ENCODE assay signal across 1 cellular context in genomic region chr14:23639048-23639890, GRCh38.
TF ChIP-seq lines count a peak whose summit lies in the region.

No MANE protein-coding gene starts in this region.

TF ChIP-seq in HepG2, 621 proteins besides CTCF, POLR2A, EP300 and RAD21 (continued from another document and continues in another):
- TF ChIP-seq TRAFD1 (CRISPR knock-in tag; IDR thresholded peaks at IDR 0.05; ENCODE audit: borderline replicate concordance) (no peak; the same call in 1 of the 2 replicates), RXRA (CRISPR knock-in tag; IDR thresholded peaks at IDR 0.05) (peak; percentile 90), ZSCAN29 (CRISPR knock-in tag; conservative IDR thresholded peaks at IDR 0.05) (peak; percentile 89), ATAD3A (CRISPR knock-in tag; IDR thresholded peaks at IDR 0.05) (peak; percentile 75), HDAC1 (CRISPR knock-in tag; IDR thresholded peaks at IDR 0.05) (no peak), ZFY (CRISPR knock-in tag; IDR thresholded peaks at IDR 0.05) (no peak), JARID2 (CRISPR knock-in tag; IDR thresholded peaks at IDR 0.05; ENCODE audit: insufficient replicate concordance) (peak; percentile 20), SALL1 (CRISPR knock-in tag; IDR thresholded peaks at IDR 0.05) (no peak), ZEB1 (IDR thresholded peaks at IDR 0.05; ENCODE audit: insufficient replicate concordance, low read depth) (no peak), PAX8 (CRISPR knock-in tag; IDR thresholded peaks at IDR 0.05; ENCODE audit: borderline replicate concordance) (peak; percentile 80; the same call in 1 of the 2 replicates), NKX3-1 (CRISPR knock-in tag; IDR thresholded peaks at IDR 0.05) (no peak), ZNF784 (CRISPR knock-in tag; IDR thresholded peaks at IDR 0.05; ENCODE audit: borderline replicate concordance) (peak; percentile 100), FOXJ3 (CRISPR knock-in tag; IDR thresholded peaks at IDR 0.05; ENCODE audit: borderline replicate concordance) (no peak), ZNF563 (CRISPR knock-in tag; IDR thresholded peaks at IDR 0.05) (no peak), ZNF264 (CRISPR knock-in tag; IDR thresholded peaks at IDR 0.05) (no peak), HNRNPH1 (optimal IDR thresholded peaks at IDR 0.05; ENCODE audit: low read depth, low read length) (peak; percentile 94), SRSF9 (IDR thresholded peaks at IDR 0.05; ENCODE audit: borderline replicate concordance, insufficient read depth, low read depth, low read length, poor library complexity, severe bottlenecking) (no peak), SNAI1 (CRISPR knock-in tag; IDR thresholded peaks at IDR 0.05; ENCODE audit: borderline replicate concordance) (no peak), CEBPG (CRISPR knock-in tag; IDR thresholded peaks at IDR 0.05) (peak; percentile 39; the same call in 1 of the 2 replicates), ZNF33A (CRISPR knock-in tag; IDR thresholded peaks at IDR 0.05; ENCODE audit: borderline replicate concordance) (no peak), HMGXB3 (CRISPR knock-in tag; IDR thresholded peaks at IDR 0.05; ENCODE audit: borderline replicate concordance) (peak; percentile 85), SP140L (CRISPR knock-in tag; IDR thresholded peaks at IDR 0.05; ENCODE audit: borderline replicate concordance) (no peak), ZNF124 (CRISPR knock-in tag; IDR thresholded peaks at IDR 0.05) (0 out of 2 replicates have a peak, but pooled peaks have one; percentile 49), MEIS1 (CRISPR knock-in tag; IDR thresholded peaks at IDR 0.05; ENCODE audit: borderline replicate concordance) (peak; percentile 89), HOXD1 (CRISPR knock-in tag; IDR thresholded peaks at IDR 0.05) (no peak), FOXP1 (IDR thresholded peaks at IDR 0.05) (no peak), FOXP1 (CRISPR knock-in tag; IDR thresholded peaks at IDR 0.05) (peak; percentile 36; the same call in 1 of the 2 replicates), KMT2A (CRISPR knock-in tag; IDR thresholded peaks at IDR 0.05) (peak; percentile 79), ZNF761 (CRISPR knock-in tag; conservative IDR thresholded peaks at IDR 0.05) (peak; percentile 59; the same call in 1 of the 2 replicates), KDM5A (IDR thresholded peaks at IDR 0.05; ENCODE audit: borderline replicate concordance, low read length) (no peak), GZF1 (CRISPR knock-in tag; IDR thresholded peaks at IDR 0.05) (peak; percentile 94)
- TF ChIP-seq, protein P1, sequence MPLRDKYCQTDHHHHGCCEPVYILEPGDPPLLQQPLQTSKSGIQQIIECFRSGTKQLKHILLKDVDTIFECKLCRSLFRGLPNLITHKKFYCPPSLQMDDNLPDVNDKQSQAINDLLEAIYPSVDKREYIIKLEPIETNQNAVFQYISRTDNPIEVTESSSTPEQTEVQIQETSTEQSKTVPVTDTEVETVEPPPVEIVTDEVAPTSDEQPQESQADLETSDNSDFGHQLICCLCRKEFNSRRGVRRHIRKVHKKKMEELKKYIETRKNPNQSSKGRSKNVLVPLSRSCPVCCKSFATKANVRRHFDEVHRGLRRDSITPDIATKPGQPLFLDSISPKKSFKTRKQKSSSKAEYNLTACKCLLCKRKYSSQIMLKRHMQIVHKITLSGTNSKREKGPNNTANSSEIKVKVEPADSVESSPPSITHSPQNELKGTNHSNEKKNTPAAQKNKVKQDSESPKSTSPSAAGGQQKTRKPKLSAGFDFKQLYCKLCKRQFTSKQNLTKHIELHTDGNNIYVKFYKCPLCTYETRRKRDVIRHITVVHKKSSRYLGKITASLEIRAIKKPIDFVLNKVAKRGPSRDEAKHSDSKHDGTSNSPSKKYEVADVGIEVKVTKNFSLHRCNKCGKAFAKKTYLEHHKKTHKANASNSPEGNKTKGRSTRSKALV (CRISPR knock-in tag; IDR thresholded peaks at IDR 0.05): no peak
- TF ChIP-seq, protein P2, sequence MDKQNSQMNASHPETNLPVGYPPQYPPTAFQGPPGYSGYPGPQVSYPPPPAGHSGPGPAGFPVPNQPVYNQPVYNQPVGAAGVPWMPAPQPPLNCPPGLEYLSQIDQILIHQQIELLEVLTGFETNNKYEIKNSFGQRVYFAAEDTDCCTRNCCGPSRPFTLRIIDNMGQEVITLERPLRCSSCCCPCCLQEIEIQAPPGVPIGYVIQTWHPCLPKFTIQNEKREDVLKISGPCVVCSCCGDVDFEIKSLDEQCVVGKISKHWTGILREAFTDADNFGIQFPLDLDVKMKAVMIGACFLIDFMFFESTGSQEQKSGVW (CRISPR knock-in tag; IDR thresholded peaks at IDR 0.05; ENCODE audit: borderline replicate concordance): no peak
- TF ChIP-seq, protein P3, sequence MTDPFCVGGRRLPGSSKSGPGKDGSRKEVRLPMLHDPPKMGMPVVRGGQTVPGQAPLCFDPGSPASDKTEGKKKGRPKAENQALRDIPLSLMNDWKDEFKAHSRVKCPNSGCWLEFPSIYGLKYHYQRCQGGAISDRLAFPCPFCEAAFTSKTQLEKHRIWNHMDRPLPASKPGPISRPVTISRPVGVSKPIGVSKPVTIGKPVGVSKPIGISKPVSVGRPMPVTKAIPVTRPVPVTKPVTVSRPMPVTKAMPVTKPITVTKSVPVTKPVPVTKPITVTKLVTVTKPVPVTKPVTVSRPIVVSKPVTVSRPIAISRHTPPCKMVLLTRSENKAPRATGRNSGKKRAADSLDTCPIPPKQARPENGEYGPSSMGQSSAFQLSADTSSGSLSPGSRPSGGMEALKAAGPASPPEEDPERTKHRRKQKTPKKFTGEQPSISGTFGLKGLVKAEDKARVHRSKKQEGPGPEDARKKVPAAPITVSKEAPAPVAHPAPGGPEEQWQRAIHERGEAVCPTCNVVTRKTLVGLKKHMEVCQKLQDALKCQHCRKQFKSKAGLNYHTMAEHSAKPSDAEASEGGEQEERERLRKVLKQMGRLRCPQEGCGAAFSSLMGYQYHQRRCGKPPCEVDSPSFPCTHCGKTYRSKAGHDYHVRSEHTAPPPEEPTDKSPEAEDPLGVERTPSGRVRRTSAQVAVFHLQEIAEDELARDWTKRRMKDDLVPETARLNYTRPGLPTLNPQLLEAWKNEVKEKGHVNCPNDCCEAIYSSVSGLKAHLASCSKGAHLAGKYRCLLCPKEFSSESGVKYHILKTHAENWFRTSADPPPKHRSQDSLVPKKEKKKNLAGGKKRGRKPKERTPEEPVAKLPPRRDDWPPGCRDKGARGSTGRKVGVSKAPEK (CRISPR knock-in tag; IDR thresholded peaks at IDR 0.05; ENCODE audit: borderline replicate concordance): peak; percentile 99; the same call in 1 of the 2 replicates
- TF ChIP-seq, protein P4, sequence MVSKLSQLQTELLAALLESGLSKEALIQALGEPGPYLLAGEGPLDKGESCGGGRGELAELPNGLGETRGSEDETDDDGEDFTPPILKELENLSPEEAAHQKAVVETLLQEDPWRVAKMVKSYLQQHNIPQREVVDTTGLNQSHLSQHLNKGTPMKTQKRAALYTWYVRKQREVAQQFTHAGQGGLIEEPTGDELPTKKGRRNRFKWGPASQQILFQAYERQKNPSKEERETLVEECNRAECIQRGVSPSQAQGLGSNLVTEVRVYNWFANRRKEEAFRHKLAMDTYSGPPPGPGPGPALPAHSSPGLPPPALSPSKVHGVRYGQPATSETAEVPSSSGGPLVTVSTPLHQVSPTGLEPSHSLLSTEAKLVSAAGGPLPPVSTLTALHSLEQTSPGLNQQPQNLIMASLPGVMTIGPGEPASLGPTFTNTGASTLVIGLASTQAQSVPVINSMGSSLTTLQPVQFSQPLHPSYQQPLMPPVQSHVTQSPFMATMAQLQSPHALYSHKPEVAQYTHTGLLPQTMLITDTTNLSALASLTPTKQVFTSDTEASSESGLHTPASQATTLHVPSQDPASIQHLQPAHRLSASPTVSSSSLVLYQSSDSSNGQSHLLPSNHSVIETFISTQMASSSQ (IDR thresholded peaks at IDR 0.05; ENCODE audit: low read depth): no peak
- TF ChIP-seq, protein P4 (CRISPR knock-in tag; IDR thresholded peaks at IDR 0.05; ENCODE audit: borderline replicate concordance): peak; percentile 82
- TF ChIP-seq, protein P5, sequence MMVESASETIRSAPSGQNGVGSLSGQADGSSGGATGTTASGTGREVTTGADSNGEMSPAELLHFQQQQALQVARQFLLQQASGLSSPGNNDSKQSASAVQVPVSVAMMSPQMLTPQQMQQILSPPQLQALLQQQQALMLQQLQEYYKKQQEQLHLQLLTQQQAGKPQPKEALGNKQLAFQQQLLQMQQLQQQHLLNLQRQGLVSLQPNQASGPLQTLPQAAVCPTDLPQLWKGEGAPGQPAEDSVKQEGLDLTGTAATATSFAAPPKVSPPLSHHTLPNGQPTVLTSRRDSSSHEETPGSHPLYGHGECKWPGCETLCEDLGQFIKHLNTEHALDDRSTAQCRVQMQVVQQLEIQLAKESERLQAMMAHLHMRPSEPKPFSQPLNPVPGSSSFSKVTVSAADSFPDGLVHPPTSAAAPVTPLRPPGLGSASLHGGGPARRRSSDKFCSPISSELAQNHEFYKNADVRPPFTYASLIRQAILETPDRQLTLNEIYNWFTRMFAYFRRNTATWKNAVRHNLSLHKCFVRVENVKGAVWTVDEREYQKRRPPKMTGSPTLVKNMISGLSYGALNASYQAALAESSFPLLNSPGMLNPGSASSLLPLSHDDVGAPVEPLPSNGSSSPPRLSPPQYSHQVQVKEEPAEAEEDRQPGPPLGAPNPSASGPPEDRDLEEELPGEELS (CRISPR knock-in tag; IDR thresholded peaks at IDR 0.05): no peak
- TF ChIP-seq, protein P6, sequence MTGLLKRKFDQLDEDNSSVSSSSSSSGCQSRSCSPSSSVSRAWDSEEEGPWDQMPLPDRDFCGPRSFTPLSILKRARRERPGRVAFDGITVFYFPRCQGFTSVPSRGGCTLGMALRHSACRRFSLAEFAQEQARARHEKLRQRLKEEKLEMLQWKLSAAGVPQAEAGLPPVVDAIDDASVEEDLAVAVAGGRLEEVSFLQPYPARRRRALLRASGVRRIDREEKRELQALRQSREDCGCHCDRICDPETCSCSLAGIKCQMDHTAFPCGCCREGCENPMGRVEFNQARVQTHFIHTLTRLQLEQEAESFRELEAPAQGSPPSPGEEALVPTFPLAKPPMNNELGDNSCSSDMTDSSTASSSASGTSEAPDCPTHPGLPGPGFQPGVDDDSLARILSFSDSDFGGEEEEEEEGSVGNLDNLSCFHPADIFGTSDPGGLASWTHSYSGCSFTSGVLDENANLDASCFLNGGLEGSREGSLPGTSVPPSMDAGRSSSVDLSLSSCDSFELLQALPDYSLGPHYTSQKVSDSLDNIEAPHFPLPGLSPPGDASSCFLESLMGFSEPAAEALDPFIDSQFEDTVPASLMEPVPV (CRISPR knock-in tag; IDR thresholded peaks at IDR 0.05): peak; percentile 78; the same call in 1 of the 2 replicates
